9 cellular contexts compared by ENCODE assay signal in genomic region chr1:248618878-248619277, GRCh38. TPM values are rescaled to one million over a fixed set of nuclear protein-coding genes. Genes with fewer than 3 reads are reported as not detected.
DNase-seq lines count a peak whose midpoint lies in the region; ATAC-seq, FAIRE-seq and TF ChIP-seq lines count a peak whose summit lies in the region.
"Had no signal": no experiment of that assay in that cellular context is flagged by ENCODE, and none has a peak within 500 bp of the region (broad histone marks: within the 10 kb centered on the region; RNA-seq: fewer than 3 reads in every experiment).

No MANE protein-coding gene starts in this region.

- H3K27me3 ChIP-seq in CD8-positive, alpha-beta T cell (ENCODE audit: insufficient read depth, low read length): no peaks in the 10 kb centered on the region
- H3K27me3 ChIP-seq in K562 (ENCODE audit: control insufficient read depth in 2 of 2, insufficient read depth in 2 of 2, low read length in 2 of 2): no peaks in the 10 kb centered on the region

- H3K9me3 ChIP-seq in CD8-positive, alpha-beta T cell (ENCODE audit: low read length): no peaks in the 10 kb centered on the region
- no peaks in the 10 kb centered on the region for H3K9me3 ChIP-seq in K562 (replicated peaks; ENCODE audit: control insufficient read depth, insufficient read depth, low read depth, low read length)

- intact Hi-C loops in CD8-positive, alpha-beta T cell (cut with DNase I, micrococcal nuclease): no loop called here
- intact Hi-C loops in K562 (cut with micrococcal nuclease): no loop called here

- no peak overlapping the region for H3K4me3 ChIP-seq in CD8-positive, alpha-beta T cell (ENCODE audit: low read depth, low read length)
- H3K4me3 ChIP-seq in K562: no peak overlapping the region

- H3K9me1 ChIP-seq in K562 (ENCODE audit: control insufficient read depth, insufficient read depth, low read length): no peaks in the 10 kb centered on the region

- H3K4me3 Mint-ChIP-seq in CD8-positive, alpha-beta T cell: no peak overlapping the region
- H3K4me3 Mint-ChIP-seq in activated T-helper 17 cell treated with anti-CD3 and anti-CD28 coated beads, Interleukin-2, amount 50 U/mL, for 72 hours: no peak overlapping the region

- peak in 6 of 7 experiments; percentile 25 to 57 (median 36) for DNase-seq in CD8-positive, alpha-beta T cell
- peak; percentile 16 for DNase-seq in HEK293T (ENCODE audit: extremely low spot score)
- DNase-seq in K562 (ENCODE audit: extremely low read depth in 1 of 4, low spot score in 3 of 4): peak in 2 of 4 experiments; percentile 5 to 39
- peak; percentile 29 to 68 for DNase-seq in lung microvascular endothelial cell (ENCODE audit: low read depth in 2 of 2)
- DNase-seq in superior temporal gyrus (ENCODE audit: extremely low spot score): peak; percentile 78
- no peak for DNase-seq in A172 (ENCODE audit: low spot score)

- H3K4me1 ChIP-seq in CD8-positive, alpha-beta T cell (ENCODE audit: insufficient read depth, low read length): no peaks in the 10 kb centered on the region
- H3K4me1 ChIP-seq in K562 (replicated peaks in 1 of 2; ENCODE audit: control insufficient read depth in 2 of 2, insufficient read depth in 2 of 2, low read length in 2 of 2): no peaks in the 10 kb centered on the region

- H3K4me1 Mint-ChIP-seq in CD8-positive, alpha-beta T cell (ENCODE audit: low read depth): peaks cover 3% of the 10 kb centered on the region
- H3K4me1 Mint-ChIP-seq in activated T-helper 17 cell treated with anti-CD3 and anti-CD28 coated beads, Interleukin-2, amount 50 U/mL, for 72 hours: no peaks in the 10 kb centered on the region

- no peaks in the 10 kb centered on the region for H3K27me3 Mint-ChIP-seq in CD8-positive, alpha-beta T cell (ENCODE audit: low read depth)
- H3K27me3 Mint-ChIP-seq in activated T-helper 17 cell treated with anti-CD3 and anti-CD28 coated beads, Interleukin-2, amount 50 U/mL, for 72 hours: no peaks in the 10 kb centered on the region

- TF ChIP-seq CTCF in CD8-positive, alpha-beta T cell (IDR thresholded peaks at IDR 0.05): peak; percentile 59
- TF ChIP-seq CTCF in K562 (IDR thresholded peaks at IDR 0.05 in 2 of 3, conservative IDR thresholded peaks at IDR 0.05 in 1 of 3; ENCODE audit: insufficient read depth in 2 of 3, low read depth in 1 of 3, low read length in 3 of 3): peak; percentile 24 to 45 (median 41); a peak in 2 of 6 replicates

- H4K20me1 ChIP-seq in K562 (replicated peaks; ENCODE audit: control insufficient read depth, insufficient read depth, low read length): no peaks in the 10 kb centered on the region

- 0% methylated on average over 1 of the region's 3 CpGs for WGBS in K562 (ENCODE audit: insufficient coverage, low coverage, missing lambda C conversion rate)

- BruUV-seq in K562 (replicated peaks; lab: Mats Ljungman, UMichigan): no TSS peak

- no peaks in the 10 kb centered on the region for H3K79me2 ChIP-seq in K562 (ENCODE audit: control insufficient read depth, insufficient read depth, low read length)

- H2AFZ ChIP-seq in K562 (ENCODE audit: low read depth, low read length): no peak overlapping the region

- no peak overlapping the region for H3K27ac Mint-ChIP-seq in CD8-positive, alpha-beta T cell
- no peak overlapping the region for H3K27ac Mint-ChIP-seq in activated T-helper 17 cell treated with anti-CD3 and anti-CD28 coated beads, Interleukin-2, amount 50 U/mL, for 72 hours

- H3K36me3 ChIP-seq in CD8-positive, alpha-beta T cell (ENCODE audit: insufficient read depth, low read length): no peaks in the 10 kb centered on the region
- no peaks in the 10 kb centered on the region for H3K36me3 ChIP-seq in K562 (ENCODE audit: control insufficient read depth, insufficient read depth, low read length)

- POLR2A ChIA-PET in CD8-positive, alpha-beta T cell (lab: Charles Lee): no interaction called here
- POLR2A ChIA-PET in HEK293T (lab: Yijun Ruan, JAX): no interaction called here
- POLR2A ChIA-PET in K562 (lab: Yijun Ruan, JAX): no interaction called here

- peak; percentile 22 to 56; a peak in 3 of 4 replicates for TF ChIP-seq RAD21 in K562 (CRISPR knock-in tag; conservative IDR thresholded peaks at IDR 0.05 in 1 of 2, IDR thresholded peaks at IDR 0.05 in 1 of 2)

- no peaks in the 10 kb centered on the region for H3K36me3 Mint-ChIP-seq in CD8-positive, alpha-beta T cell
- H3K36me3 Mint-ChIP-seq in activated T-helper 17 cell treated with anti-CD3 and anti-CD28 coated beads, Interleukin-2, amount 50 U/mL, for 72 hours (ENCODE audit: low read depth): no peaks in the 10 kb centered on the region

- H3K4me2 ChIP-seq in K562 (ENCODE audit: insufficient read depth, low read length): no peak overlapping the region

- H3K27ac ChIP-seq in CD8-positive, alpha-beta T cell (ENCODE audit: low read depth, low read length): no peak overlapping the region
- no peak overlapping the region for H3K27ac ChIP-seq in K562 (ENCODE audit: extremely low read depth, low read depth, low read length)

- no peak for TF ChIP-seq POLR2A in K562 (conservative IDR thresholded peaks at IDR 0.05)

- CTCF ChIA-PET in CD8-positive, alpha-beta T cell (lab: Charles Lee): interaction anchor here (1.1 to 2.4 kb wide), 2 partner anchors 32 to 187 kb away, joined by 4 to 8 read pairs; no protein-coding TSS in a partner anchor
- CTCF ChIA-PET in HEK293T (lab: Yijun Ruan, JAX) (no interaction called here), K562 (lab: Yijun Ruan, JAX; ENCODE audit: low intra/inter-chr PET ratio) (interaction anchor here (0.7 kb wide), 1 partner anchor 188 kb away, joined by 5 read pairs; no protein-coding TSS in a partner anchor)

- no peak overlapping the region for H3K9ac ChIP-seq in K562 (ENCODE audit: insufficient read depth in 1 of 2, low read depth in 2 of 2, low read length in 2 of 2)

- in situ Hi-C loops in K562 (cut with MboI): no loop called here

- ATAC-seq in CD8-positive, alpha-beta T cell: no peak
- ATAC-seq in SK-N-SH treated with all-trans-retinoic acid at 6 μM for 48 hours (peak; percentile 91), K562 (peak; percentile 64; the same call in 2 of the 3 replicates)
- no peak for ATAC-seq in activated T-helper 17 cell treated with anti-CD3 and anti-CD28 coated beads, Interleukin-2, amount 50 U/mL, for 72 hours (replicated peaks)

- no peaks in the 10 kb centered on the region for H3K9me3 Mint-ChIP-seq in CD8-positive, alpha-beta T cell
- no peaks in the 10 kb centered on the region for H3K9me3 Mint-ChIP-seq in activated T-helper 17 cell treated with anti-CD3 and anti-CD28 coated beads, Interleukin-2, amount 50 U/mL, for 72 hours

- TF ChIP-seq EP300 in K562 (IDR thresholded peaks at IDR 0.05; ENCODE audit: low read length): no peak

- FAIRE-seq in K562 (lab: Jason Lieb, UNC): no peak

RNA-seq across cellular contexts. Expression of gene OR2T11, which starts 16.0 kb away (rescaled TPM):
- total RNA-seq in CD8-positive, alpha-beta T cell: not detected
- total RNA-seq in K562 (2011; cell fraction: chromatin; rRNA removed; ENCODE audit: low replicate concordance): not detected in 2 replicates
- total RNA-seq in K562 (2011; cell fraction: nucleolus; rRNA removed): not detected in 2 replicates
- not detected in 2 replicates for total RNA-seq in K562 (2011; cell fraction: nucleoplasm; rRNA removed)
- not detected in 2 replicates for total RNA-seq in K562 (2014; rRNA removed)
- not detected in 2 replicates for total RNA-seq in K562 (2014; rRNA removed; fragmentation: Illumina TruSeq; extraction: Trizol)
- not detected in 2 replicates for total RNA-seq in K562 (2015; rRNA removed; fragmentation: Illumina TruSeq; extraction: Trizol)
- not detected in 2 replicates for total RNA-seq in K562 (2021)
- polyA plus RNA-seq in K562 (2011; rRNA removed): not detected in 2 replicates
- polyA plus RNA-seq in K562 (2011; cell fraction: cytosol; rRNA removed): not detected in 2 replicates
- not detected in 2 replicates for polyA plus RNA-seq in K562 (2011; cell fraction: nucleus; rRNA removed)
- polyA plus RNA-seq in K562 (2012): not detected in 2 replicates
- polyA plus RNA-seq in K562 (2014; fragmentation: Illumina TruSeq; extraction: Trizol): not detected in 2 replicates
- not detected for polyA plus RNA-seq in K562 (2014; fragmentation: Nextera tagmentation; extraction: Ambion mirVana)
- polyA plus RNA-seq in K562 (2014; rRNA removed): not detected in 2 replicates
- polyA minus RNA-seq in K562 (2011; rRNA and poly(A)+ RNA removed): not detected in 2 replicates
- polyA minus RNA-seq in K562 (2011; cell fraction: cytosol; rRNA and poly(A)+ RNA removed): not detected in 2 replicates
- polyA minus RNA-seq in K562 (2011; cell fraction: nucleus; rRNA and poly(A)+ RNA removed): not detected in 2 replicates
- not detected in 2 replicates for total RNA-seq in lung microvascular endothelial cell
- total RNA-seq in activated T-helper 17 cell treated with anti-CD3 and anti-CD28 coated beads, Interleukin-2, amount 50 U/mL, for 72 hours: not detected
- total RNA-seq in A172 (2014; rRNA removed; shearing (Covaris generic)): not detected in 2 replicates
- total RNA-seq: glomerular endothelial cell had no signal

RNA-seq across cellular contexts. Expression of gene OR2T10, which starts 21.4 kb away (rescaled TPM):
- not detected for total RNA-seq in CD8-positive, alpha-beta T cell
- not detected in 2 replicates for total RNA-seq in K562 (2011; cell fraction: chromatin; rRNA removed; ENCODE audit: low replicate concordance)
- total RNA-seq in K562 (2011; cell fraction: nucleolus; rRNA removed): not detected in 2 replicates
- not detected in 2 replicates for total RNA-seq in K562 (2011; cell fraction: nucleoplasm; rRNA removed)
- total RNA-seq in K562 (2014; rRNA removed) (not detected in 2 replicates), K562 (2014; rRNA removed; fragmentation: Illumina TruSeq; extraction: Trizol) (not detected in 2 replicates), K562 (2015; rRNA removed; fragmentation: Illumina TruSeq; extraction: Trizol) (not detected in 2 replicates), K562 (2021) (not detected in 2 replicates), lung microvascular endothelial cell (not detected in 2 replicates)
- polyA plus RNA-seq in K562 (2011; rRNA removed) (not detected in 2 replicates), K562 (2014; fragmentation: Illumina TruSeq; extraction: Trizol) (not detected in 2 replicates), K562 (2014; fragmentation: Nextera tagmentation; extraction: Ambion mirVana) (not detected), K562 (2014; rRNA removed) (not detected in 2 replicates)
- 0.06 TPM in 1 of 2 replicates, not detected in the other for polyA plus RNA-seq in K562 (2011; cell fraction: cytosol; rRNA removed)
- polyA plus RNA-seq in K562 (2011; cell fraction: nucleus; rRNA removed): not detected in 2 replicates
- polyA plus RNA-seq in K562 (2012): 0.06 TPM in 1 of 2 replicates, not detected in the other
- polyA minus RNA-seq in K562 (2011; rRNA and poly(A)+ RNA removed): not detected in 2 replicates
- not detected in 2 replicates for polyA minus RNA-seq in K562 (2011; cell fraction: cytosol; rRNA and poly(A)+ RNA removed)
- polyA minus RNA-seq in K562 (2011; cell fraction: nucleus; rRNA and poly(A)+ RNA removed): not detected in 2 replicates
- not detected for total RNA-seq in activated T-helper 17 cell treated with anti-CD3 and anti-CD28 coated beads, Interleukin-2, amount 50 U/mL, for 72 hours
- total RNA-seq in A172 (2014; rRNA removed; shearing (Covaris generic)): not detected in 2 replicates
- total RNA-seq: glomerular endothelial cell had no signal

RNA-seq across cellular contexts. Expression of gene OR2T35, which starts 26.2 kb away (rescaled TPM):
- not detected for total RNA-seq in CD8-positive, alpha-beta T cell
- total RNA-seq in K562 (2011; cell fraction: chromatin; rRNA removed; ENCODE audit: low replicate concordance): not detected in 2 replicates
- total RNA-seq in K562 (2011; cell fraction: nucleolus; rRNA removed): not detected in 2 replicates
- total RNA-seq in K562 (2011; cell fraction: nucleoplasm; rRNA removed): not detected in 2 replicates
- total RNA-seq in K562 (2014; rRNA removed) (not detected in 2 replicates), K562 (2014; rRNA removed; fragmentation: Illumina TruSeq; extraction: Trizol) (not detected in 2 replicates), K562 (2015; rRNA removed; fragmentation: Illumina TruSeq; extraction: Trizol) (not detected in 2 replicates), K562 (2021) (not detected in 2 replicates), lung microvascular endothelial cell (not detected in 2 replicates)
- polyA plus RNA-seq in K562 (2011; rRNA removed) (not detected in 2 replicates), K562 (2014; fragmentation: Illumina TruSeq; extraction: Trizol) (not detected in 2 replicates), K562 (2014; fragmentation: Nextera tagmentation; extraction: Ambion mirVana) (not detected), K562 (2014; rRNA removed) (not detected in 2 replicates)
- not detected in 2 replicates for polyA plus RNA-seq in K562 (2011; cell fraction: cytosol; rRNA removed)
- polyA plus RNA-seq in K562 (2011; cell fraction: nucleus; rRNA removed): not detected in 2 replicates
- polyA plus RNA-seq in K562 (2012): not detected in 2 replicates
- not detected in 2 replicates for polyA minus RNA-seq in K562 (2011; rRNA and poly(A)+ RNA removed)
- not detected in 2 replicates for polyA minus RNA-seq in K562 (2011; cell fraction: cytosol; rRNA and poly(A)+ RNA removed)
- not detected in 2 replicates for polyA minus RNA-seq in K562 (2011; cell fraction: nucleus; rRNA and poly(A)+ RNA removed)
- not detected for total RNA-seq in activated T-helper 17 cell treated with anti-CD3 and anti-CD28 coated beads, Interleukin-2, amount 50 U/mL, for 72 hours
- not detected in 2 replicates for total RNA-seq in A172 (2014; rRNA removed; shearing (Covaris generic))
- total RNA-seq: glomerular endothelial cell had no signal

RNA-seq across cellular contexts. Expression of gene OR2T27, which starts 36.5 kb away (rescaled TPM):
- total RNA-seq in CD8-positive, alpha-beta T cell: not detected
- not detected in 2 replicates for total RNA-seq in K562 (2011; cell fraction: chromatin; rRNA removed; ENCODE audit: low replicate concordance)
- not detected in 2 replicates for total RNA-seq in K562 (2011; cell fraction: nucleolus; rRNA removed)
- total RNA-seq in K562 (2011; cell fraction: nucleoplasm; rRNA removed): not detected in 2 replicates
- total RNA-seq in K562 (2014; rRNA removed) (not detected in 2 replicates), K562 (2014; rRNA removed; fragmentation: Illumina TruSeq; extraction: Trizol) (not detected in 2 replicates), K562 (2015; rRNA removed; fragmentation: Illumina TruSeq; extraction: Trizol) (not detected in 2 replicates), K562 (2021) (not detected in 2 replicates), lung microvascular endothelial cell (not detected in 2 replicates)
- polyA plus RNA-seq in K562 (2011; rRNA removed) (not detected in 2 replicates), K562 (2014; fragmentation: Illumina TruSeq; extraction: Trizol) (not detected in 2 replicates), K562 (2014; fragmentation: Nextera tagmentation; extraction: Ambion mirVana) (not detected), K562 (2014; rRNA removed) (not detected in 2 replicates)
- polyA plus RNA-seq in K562 (2011; cell fraction: cytosol; rRNA removed): not detected in 2 replicates
- polyA plus RNA-seq in K562 (2011; cell fraction: nucleus; rRNA removed): not detected in 2 replicates
- polyA plus RNA-seq in K562 (2012): not detected in 2 replicates
- polyA minus RNA-seq in K562 (2011; rRNA and poly(A)+ RNA removed): not detected in 2 replicates
- polyA minus RNA-seq in K562 (2011; cell fraction: cytosol; rRNA and poly(A)+ RNA removed): not detected in 2 replicates
- polyA minus RNA-seq in K562 (2011; cell fraction: nucleus; rRNA and poly(A)+ RNA removed): not detected in 2 replicates
- total RNA-seq in activated T-helper 17 cell treated with anti-CD3 and anti-CD28 coated beads, Interleukin-2, amount 50 U/mL, for 72 hours: not detected
- not detected in 2 replicates for total RNA-seq in A172 (2014; rRNA removed; shearing (Covaris generic))
- total RNA-seq: glomerular endothelial cell had no signal

RNA-seq across cellular contexts. Expression of gene OR2T34, which starts 44.3 kb away (rescaled TPM):
- total RNA-seq in CD8-positive, alpha-beta T cell: not detected
- total RNA-seq in K562 (2011; cell fraction: chromatin; rRNA removed; ENCODE audit: low replicate concordance): not detected in 2 replicates
- not detected in 2 replicates for total RNA-seq in K562 (2011; cell fraction: nucleolus; rRNA removed)
- total RNA-seq in K562 (2011; cell fraction: nucleoplasm; rRNA removed): not detected in 2 replicates
- total RNA-seq in K562 (2014; rRNA removed) (not detected in 2 replicates), K562 (2014; rRNA removed; fragmentation: Illumina TruSeq; extraction: Trizol) (not detected in 2 replicates), K562 (2015; rRNA removed; fragmentation: Illumina TruSeq; extraction: Trizol) (not detected in 2 replicates), K562 (2021) (not detected in 2 replicates), lung microvascular endothelial cell (not detected in 2 replicates)
- polyA plus RNA-seq in K562 (2011; rRNA removed) (not detected in 2 replicates), K562 (2014; fragmentation: Illumina TruSeq; extraction: Trizol) (not detected in 2 replicates), K562 (2014; fragmentation: Nextera tagmentation; extraction: Ambion mirVana) (not detected), K562 (2014; rRNA removed) (not detected in 2 replicates)
- polyA plus RNA-seq in K562 (2011; cell fraction: cytosol; rRNA removed): not detected in 2 replicates
- not detected in 2 replicates for polyA plus RNA-seq in K562 (2011; cell fraction: nucleus; rRNA removed)
- polyA plus RNA-seq in K562 (2012): not detected in 2 replicates
- not detected in 2 replicates for polyA minus RNA-seq in K562 (2011; rRNA and poly(A)+ RNA removed)
- polyA minus RNA-seq in K562 (2011; cell fraction: cytosol; rRNA and poly(A)+ RNA removed): not detected in 2 replicates
- polyA minus RNA-seq in K562 (2011; cell fraction: nucleus; rRNA and poly(A)+ RNA removed): not detected in 2 replicates
- not detected for total RNA-seq in activated T-helper 17 cell treated with anti-CD3 and anti-CD28 coated beads, Interleukin-2, amount 50 U/mL, for 72 hours
- not detected in 2 replicates for total RNA-seq in A172 (2014; rRNA removed; shearing (Covaris generic))
- total RNA-seq: glomerular endothelial cell had no signal

Comparison
In these comparisons a context has a peak if more than half of its experiments do, and no peak if none do; other contexts are left out.
1. ATAC-seq: peak in SK-N-SH treated with all-trans-retinoic acid at 6 μM for 48 hours (single experiment) and K562 (single experiment); none in CD8-positive, alpha-beta T cell (single experiment) and activated T-helper 17 cell treated with anti-CD3 and anti-CD28 coated beads, Interleukin-2, amount 50 U/mL, for 72 hours (single experiment).